In the genomic region with DNA sequence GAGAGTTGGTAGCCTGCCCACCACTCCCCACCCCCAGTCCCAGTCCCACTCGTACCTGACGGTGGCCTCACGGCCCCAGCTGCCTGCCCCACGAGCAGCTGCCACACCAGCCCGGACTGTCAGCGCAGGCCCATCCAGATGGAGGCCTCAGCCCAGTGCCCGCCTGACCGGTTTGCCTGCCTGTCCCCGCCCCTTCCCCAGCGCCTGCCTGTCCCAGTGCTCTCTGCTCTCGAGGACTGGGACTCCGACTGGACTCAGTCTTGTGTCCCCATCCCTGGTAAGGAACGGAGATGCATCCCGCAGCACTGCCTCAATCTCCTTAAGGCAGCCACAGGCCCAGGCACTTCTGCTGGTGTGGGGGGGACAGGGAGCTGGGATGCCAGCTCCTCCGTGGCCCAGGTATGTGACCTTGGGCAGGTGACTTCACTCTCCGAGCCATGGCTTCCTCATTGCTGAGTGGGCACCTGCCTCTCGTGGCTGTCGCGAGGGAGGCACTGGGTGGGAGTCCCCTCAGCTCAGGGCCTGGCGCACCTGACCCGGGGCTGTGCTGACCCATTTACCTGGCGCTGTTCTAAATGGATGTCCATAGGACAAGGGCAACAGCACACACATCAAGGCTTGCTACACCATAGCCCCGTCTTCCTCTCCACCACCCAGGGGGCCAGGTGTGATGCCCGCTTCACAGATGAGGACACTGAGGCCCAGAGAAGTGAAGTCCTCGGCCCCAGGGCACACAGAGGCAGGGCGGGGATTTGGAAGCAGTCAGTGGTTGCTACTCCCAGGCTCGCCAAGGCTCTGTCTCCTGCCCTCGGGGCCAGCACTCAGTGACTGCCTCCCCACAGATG, we compare ENCODE assay signal across 1 cellular context.
TF ChIP-seq lines count a peak whose summit lies in the region.

A gene with protein sequence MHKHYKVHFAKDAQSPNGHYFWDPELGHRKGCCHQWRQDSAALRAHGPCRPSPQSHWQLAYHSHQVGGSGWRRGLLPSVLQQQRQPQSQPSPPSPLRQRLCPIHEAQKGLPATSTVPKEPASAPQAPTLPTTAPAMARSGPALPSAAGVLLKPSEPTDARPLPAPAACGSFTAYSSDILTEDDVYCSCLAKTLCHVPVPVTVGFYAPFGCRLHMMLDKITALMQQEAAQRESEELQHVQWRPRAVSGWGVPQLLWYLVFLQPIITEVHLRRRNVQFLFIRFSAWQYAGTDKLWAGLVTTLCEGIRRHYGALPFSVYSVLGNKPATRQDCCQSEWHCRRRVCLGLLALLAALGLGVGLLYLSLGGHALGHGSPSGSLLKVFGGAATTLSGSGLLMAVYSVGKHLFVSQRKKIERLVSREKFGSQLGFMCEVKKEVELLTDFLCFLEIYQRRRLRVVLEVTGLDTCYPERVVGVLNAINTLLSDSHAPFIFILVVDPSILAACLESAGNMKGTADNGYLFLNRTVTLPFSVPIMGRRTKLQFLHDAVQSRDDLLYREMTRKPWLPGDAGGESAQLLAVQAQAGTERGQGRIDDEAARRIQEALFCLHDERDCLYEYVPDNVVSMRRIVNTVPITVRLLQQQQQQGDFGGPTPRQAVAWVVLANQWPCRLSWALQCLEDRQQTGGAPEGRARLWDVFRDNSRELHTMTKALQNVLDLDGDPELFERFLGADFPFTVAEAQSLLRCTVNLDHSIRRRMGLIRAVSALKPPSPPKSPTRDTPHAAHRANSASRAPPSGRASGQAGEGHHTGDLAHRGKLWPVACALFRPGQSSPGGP (minus strand): TSS at position 113 of the 845 bp plus-strand sequence. CDS start 832 bp downstream, outside the sequence.

TF ChIP-seq in HCT116, 20 proteins besides CTCF, POLR2A, EP300 and RAD21 (continued from another document):
- TF ChIP-seq, protein P1, sequence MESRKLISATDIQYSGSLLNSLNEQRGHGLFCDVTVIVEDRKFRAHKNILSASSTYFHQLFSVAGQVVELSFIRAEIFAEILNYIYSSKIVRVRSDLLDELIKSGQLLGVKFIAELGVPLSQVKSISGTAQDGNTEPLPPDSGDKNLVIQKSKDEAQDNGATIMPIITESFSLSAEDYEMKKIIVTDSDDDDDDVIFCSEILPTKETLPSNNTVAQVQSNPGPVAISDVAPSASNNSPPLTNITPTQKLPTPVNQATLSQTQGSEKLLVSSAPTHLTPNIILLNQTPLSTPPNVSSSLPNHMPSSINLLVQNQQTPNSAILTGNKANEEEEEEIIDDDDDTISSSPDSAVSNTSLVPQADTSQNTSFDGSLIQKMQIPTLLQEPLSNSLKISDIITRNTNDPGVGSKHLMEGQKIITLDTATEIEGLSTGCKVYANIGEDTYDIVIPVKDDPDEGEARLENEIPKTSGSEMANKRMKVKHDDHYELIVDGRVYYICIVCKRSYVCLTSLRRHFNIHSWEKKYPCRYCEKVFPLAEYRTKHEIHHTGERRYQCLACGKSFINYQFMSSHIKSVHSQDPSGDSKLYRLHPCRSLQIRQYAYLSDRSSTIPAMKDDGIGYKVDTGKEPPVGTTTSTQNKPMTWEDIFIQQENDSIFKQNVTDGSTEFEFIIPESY (IDR thresholded peaks at IDR 0.05; ENCODE audit: extremely low read depth, insufficient replicate concordance, low read length) = no peak
